In the genomic region with DNA sequence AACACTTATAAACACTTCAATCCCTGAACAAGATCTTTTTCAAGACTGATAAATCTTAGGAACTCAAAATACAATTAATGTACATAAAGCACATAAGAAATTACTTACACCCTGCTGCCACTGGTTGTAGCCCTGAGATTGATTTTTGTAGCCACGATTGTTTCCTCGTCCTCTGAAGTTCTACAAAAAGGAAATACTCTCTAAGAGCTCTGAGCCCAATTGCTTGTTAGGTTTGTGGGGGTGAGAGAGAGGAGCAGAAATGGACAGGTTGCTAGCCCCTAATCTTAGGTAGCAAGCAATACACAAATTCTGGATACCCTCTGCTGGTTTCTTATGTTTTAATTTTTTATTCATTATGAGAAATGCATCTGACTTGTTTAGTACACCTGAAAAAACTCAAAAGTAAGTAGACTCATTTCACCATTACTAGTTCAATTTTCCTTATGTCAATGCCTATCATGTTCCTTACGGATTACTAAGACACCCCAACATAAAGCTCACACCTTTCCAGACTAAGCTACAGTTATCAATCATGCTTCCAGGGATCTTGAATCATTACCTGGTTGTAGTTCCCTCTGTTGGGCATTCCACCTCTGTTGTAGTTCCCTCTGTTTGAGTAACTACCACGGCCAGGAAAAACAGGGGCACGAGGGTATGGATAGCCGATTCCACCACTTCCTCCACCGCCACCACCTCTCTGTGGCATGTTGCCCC, we compare ENCODE assay signal across 1 cellular context.
TF ChIP-seq lines count a peak whose summit lies in the region.

No MANE protein-coding gene starts in this region.

TF ChIP-seq in K562, 482 proteins besides CTCF, POLR2A, EP300 and RAD21:
- TF ChIP-seq SETDB1 (IDR thresholded peaks at IDR 0.05; ENCODE audit: low read length) (no peak), HSF4 (CRISPR knock-in tag; IDR thresholded peaks at IDR 0.05; ENCODE audit: borderline replicate concordance) (no peak), RBFOX2 (IDR thresholded peaks at IDR 0.05; ENCODE audit: low read depth, low read length) (peak; percentile 3), ZNF699 (CRISPR knock-in tag; IDR thresholded peaks at IDR 0.05; ENCODE audit: insufficient replicate concordance) (no peak), ZBTB7A (IDR thresholded peaks at IDR 0.05; ENCODE audit: borderline replicate concordance, control insufficient read depth, low read depth, low read length) (no peak), SMAD3 (CRISPR knock-in tag; conservative IDR thresholded peaks at IDR 0.05) (no peak), SIX5 (IDR thresholded peaks at IDR 0.05; ENCODE audit: borderline replicate concordance in 1 of 2, insufficient read depth in 1 of 2, low read depth in 1 of 2, low read length in 2 of 2) (no peak), SIN3B (IDR thresholded peaks at IDR 0.05; ENCODE audit: low read depth) (no peak), SMARCA5 (IDR thresholded peaks at IDR 0.05) (no peak), POLR2B (IDR thresholded peaks at IDR 0.05; ENCODE audit: low read depth, partially characterized antibody) (no peak), POLR2G (IDR thresholded peaks at IDR 0.05; ENCODE audit: low read depth, low read length) (0 out of 2 replicates have a peak, but pooled peaks have one; percentile 8), NR2F6 (CRISPR knock-in tag; IDR thresholded peaks at IDR 0.05) (no peak), ZNF324 (CRISPR knock-in tag; IDR thresholded peaks at IDR 0.05) (no peak)
- TF ChIP-seq, protein P1, sequence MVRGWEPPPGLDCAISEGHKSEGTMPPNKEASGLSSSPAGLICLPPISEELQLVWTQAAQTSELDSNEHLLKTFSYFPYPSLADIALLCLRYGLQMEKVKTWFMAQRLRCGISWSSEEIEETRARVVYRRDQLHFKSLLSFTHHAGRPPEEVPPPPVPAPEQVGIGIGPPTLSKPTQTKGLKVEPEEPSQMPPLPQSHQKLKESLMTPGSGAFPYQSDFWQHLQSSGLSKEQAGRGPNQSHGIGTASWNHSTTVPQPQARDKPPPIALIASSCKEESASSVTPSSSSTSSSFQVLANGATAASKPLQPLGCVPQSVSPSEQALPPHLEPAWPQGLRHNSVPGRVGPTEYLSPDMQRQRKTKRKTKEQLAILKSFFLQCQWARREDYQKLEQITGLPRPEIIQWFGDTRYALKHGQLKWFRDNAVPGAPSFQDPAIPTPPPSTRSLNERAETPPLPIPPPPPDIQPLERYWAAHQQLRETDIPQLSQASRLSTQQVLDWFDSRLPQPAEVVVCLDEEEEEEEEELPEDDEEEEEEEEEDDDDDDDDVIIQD (CRISPR knock-in tag; IDR thresholded peaks at IDR 0.05): no peak
- TF ChIP-seq, protein P2, sequence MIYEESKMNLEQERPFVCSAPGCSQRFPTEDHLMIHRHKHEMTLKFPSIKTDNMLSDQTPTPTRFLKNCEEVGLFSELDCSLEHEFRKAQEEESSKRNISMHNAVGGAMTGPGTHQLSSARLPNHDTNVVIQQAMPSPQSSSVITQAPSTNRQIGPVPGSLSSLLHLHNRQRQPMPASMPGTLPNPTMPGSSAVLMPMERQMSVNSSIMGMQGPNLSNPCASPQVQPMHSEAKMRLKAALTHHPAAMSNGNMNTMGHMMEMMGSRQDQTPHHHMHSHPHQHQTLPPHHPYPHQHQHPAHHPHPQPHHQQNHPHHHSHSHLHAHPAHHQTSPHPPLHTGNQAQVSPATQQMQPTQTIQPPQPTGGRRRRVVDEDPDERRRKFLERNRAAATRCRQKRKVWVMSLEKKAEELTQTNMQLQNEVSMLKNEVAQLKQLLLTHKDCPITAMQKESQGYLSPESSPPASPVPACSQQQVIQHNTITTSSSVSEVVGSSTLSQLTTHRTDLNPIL (CRISPR knock-in tag; IDR thresholded peaks at IDR 0.05): no peak
- TF ChIP-seq, protein P3, sequence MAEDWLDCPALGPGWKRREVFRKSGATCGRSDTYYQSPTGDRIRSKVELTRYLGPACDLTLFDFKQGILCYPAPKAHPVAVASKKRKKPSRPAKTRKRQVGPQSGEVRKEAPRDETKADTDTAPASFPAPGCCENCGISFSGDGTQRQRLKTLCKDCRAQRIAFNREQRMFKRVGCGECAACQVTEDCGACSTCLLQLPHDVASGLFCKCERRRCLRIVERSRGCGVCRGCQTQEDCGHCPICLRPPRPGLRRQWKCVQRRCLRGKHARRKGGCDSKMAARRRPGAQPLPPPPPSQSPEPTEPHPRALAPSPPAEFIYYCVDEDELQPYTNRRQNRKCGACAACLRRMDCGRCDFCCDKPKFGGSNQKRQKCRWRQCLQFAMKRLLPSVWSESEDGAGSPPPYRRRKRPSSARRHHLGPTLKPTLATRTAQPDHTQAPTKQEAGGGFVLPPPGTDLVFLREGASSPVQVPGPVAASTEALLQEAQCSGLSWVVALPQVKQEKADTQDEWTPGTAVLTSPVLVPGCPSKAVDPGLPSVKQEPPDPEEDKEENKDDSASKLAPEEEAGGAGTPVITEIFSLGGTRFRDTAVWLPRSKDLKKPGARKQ (CRISPR knock-in tag; IDR thresholded peaks at IDR 0.05): no peak
